In genomic region chr17:66364508-66365203, GRCh38 we compare ENCODE assay signal across 14 cellular contexts.
A peak's percentile ranks its signal among the peaks of the same experiment; 100 is the strongest.
DNase-seq lines count a peak whose midpoint lies in the region; ATAC-seq and TF ChIP-seq lines count a peak whose summit lies in the region.
"Had no signal": no experiment of that assay in that cellular context is flagged by ENCODE, and none has a peak within 500 bp of the region (broad histone marks: within the 10 kb centered on the region; RNA-seq: fewer than 3 reads in every experiment).

No MANE protein-coding gene starts in this region.

- peaks cover 39% of the 10 kb centered on the region for H3K36me3 Mint-ChIP-seq in activated CD4-positive, alpha-beta T cell treated with anti-CD3 and anti-CD28 coated beads, Interleukin-2, amount 10 ng/mL, durations not matched to agents 24 days and 14 days (ENCODE audit: low read depth)
- H3K36me3 Mint-ChIP-seq in osteocyte (ENCODE audit: unreplicated experiment), result peaks cover 7% of the 10 kb centered on the region

- H3K9me3 Mint-ChIP-seq in activated CD4-positive, alpha-beta T cell treated with anti-CD3 and anti-CD28 coated beads, Interleukin-2, amount 10 ng/mL, durations not matched to agents 24 days and 14 days, result no peaks in the 10 kb centered on the region
- H3K9me3 Mint-ChIP-seq in osteocyte (ENCODE audit: unreplicated experiment), result no peaks in the 10 kb centered on the region
- H3K9me3 Mint-ChIP-seq: effector memory CD8-positive, alpha-beta T cell had no signal

- H3K27ac Mint-ChIP-seq in activated CD4-positive, alpha-beta T cell treated with anti-CD3 and anti-CD28 coated beads, Interleukin-2, amount 10 ng/mL, durations not matched to agents 24 days and 14 days, result peak overlapping the region; percentile 91
- H3K27ac Mint-ChIP-seq in osteocyte (ENCODE audit: unreplicated experiment), result peak overlapping the region; percentile 42

- POLR2A ChIA-PET in HEK293 (lab: Yijun Ruan, JAX), result interaction anchor here (0.6 kb wide), 1 partner anchor 1859 kb away, joined by 5 read pairs; the partner anchor contains the start of gene DDX5

- no peak overlapping the region for H3K27ac ChIP-seq in HEK293 (ENCODE audit: extremely low read depth, low read depth, low read length)
- H3K27ac ChIP-seq: Peyer's patch had no signal

- H3K4me1 Mint-ChIP-seq in activated CD4-positive, alpha-beta T cell treated with anti-CD3 and anti-CD28 coated beads, Interleukin-2, amount 10 ng/mL, durations not matched to agents 24 days and 14 days, result peaks cover 65% of the 10 kb centered on the region
- H3K4me1 Mint-ChIP-seq in osteocyte (ENCODE audit: unreplicated experiment), result peaks cover 25% of the 10 kb centered on the region

- no peaks in the 10 kb centered on the region for H3K9me3 ChIP-seq in HEK293 (ENCODE audit: control insufficient read depth, insufficient read depth, low read depth, low read length)
- H3K9me3 ChIP-seq: mucosa of descending colon, Peyer's patch had no signal

- H3K36me3 ChIP-seq in HEK293 (ENCODE audit: control insufficient read depth in 2 of 2, insufficient read depth in 1 of 2, low read length in 2 of 2), result no peaks in the 10 kb centered on the region
- H3K36me3 ChIP-seq: Peyer's patch had no signal

- TF ChIP-seq CTCF in HEK293 (tag by site-specific recombination; IDR thresholded peaks at IDR 0.05) (no peak), osteocyte (IDR thresholded peaks at IDR 0.05) (no peak)

- CTCF ChIA-PET in HEK293 (lab: Yijun Ruan, JAX), result no interaction called here

- no peak overlapping the region for H3K4me3 ChIP-seq in HEK293 (ENCODE audit: low read depth, low read length)
- H3K4me3 ChIP-seq: mucosa of descending colon, Peyer's patch had no signal

- DNase-seq in activated CD4-positive, alpha-beta T cell treated with anti-CD3 and anti-CD28 coated beads, Interleukin-2, amount 10 ng/mL, durations not matched to agents 24 days and 14 days, result peak; percentile 65
- DNase-seq in activated CD4-positive, alpha-beta T cell treated with anti-CD3 and anti-CD28 coated beads, Interleukin-2, amount 50 U/mL, for 1 hour, result no peak
- peak; percentile 40 to 43 for DNase-seq in activated T-cell treated with anti-CD3 and anti-CD28 coated beads, Interleukin-2, amount 50 U/mL, for 48 hours
- DNase-seq in osteocyte (ENCODE audit: extremely low spot score, unreplicated experiment) (no peak), iPS-NIHi11 (ENCODE audit: low spot score) (no peak), DMS79 treated with DMSO at 0.1 percent for 48 hours (lab: John Stamatoyannopoulos, UW) (no peak)
- DNase-seq: effector memory CD8-positive, alpha-beta T cell; IMR-90; mucosa of descending colon; NCI-H1048; Peyer's patch; posterior cingulate gyrus had no signal

- peaks cover 25% of the 10 kb centered on the region for H3K4me1 ChIP-seq in HEK293 (ENCODE audit: control insufficient read depth, insufficient read depth, low read length)

- intact Hi-C loops in activated CD4-positive, alpha-beta T cell treated with anti-CD3 and anti-CD28 coated beads, Interleukin-2, amount 10 ng/mL, durations not matched to agents 24 days and 14 days (cut with micrococcal nuclease), result loop anchor here (1.0 to 5.0 kb wide), 5 partner anchors 16 to 54 kb away; no protein-coding TSS in a partner anchor

- H3K27me3 Mint-ChIP-seq in activated CD4-positive, alpha-beta T cell treated with anti-CD3 and anti-CD28 coated beads, Interleukin-2, amount 10 ng/mL, durations not matched to agents 24 days and 14 days, result no peaks in the 10 kb centered on the region
- no peaks in the 10 kb centered on the region for H3K27me3 Mint-ChIP-seq in osteocyte (ENCODE audit: unreplicated experiment)
- H3K27me3 Mint-ChIP-seq: effector memory CD8-positive, alpha-beta T cell had no signal

- ATAC-seq in GM19452 (IDR thresholded peaks at IDR 0.05; ENCODE audit: unreplicated experiment), result no peak
- ATAC-seq: effector memory CD8-positive, alpha-beta T cell had no signal

- peak overlapping the region; percentile 49 for H3K4me3 Mint-ChIP-seq in activated CD4-positive, alpha-beta T cell treated with anti-CD3 and anti-CD28 coated beads, Interleukin-2, amount 10 ng/mL, durations not matched to agents 24 days and 14 days
- no peak overlapping the region for H3K4me3 Mint-ChIP-seq in osteocyte (ENCODE audit: unreplicated experiment)
- H3K4me3 Mint-ChIP-seq: effector memory CD8-positive, alpha-beta T cell had no signal

TF ChIP-seq in HEK293, 187 proteins besides CTCF, POLR2A, EP300 and RAD21:
- TF ChIP-seq ZNF704 (tag by site-specific recombination; IDR thresholded peaks at IDR 0.05) (no peak), ZNF366 (tag by site-specific recombination; conservative IDR thresholded peaks at IDR 0.05) (0 out of 2 replicates have a peak, but pooled peaks have one; percentile 21)
TF ChIP-seq in HEK293: peak in this region for 1.

Comparison
In these comparisons a context has a peak if more than half of its experiments do, and no peak if none do; other contexts are left out.
1. DNase-seq: peak in activated CD4-positive, alpha-beta T cell treated with anti-CD3 and anti-CD28 coated beads, Interleukin-2, amount 10 ng/mL, durations not matched to agents 24 days and 14 days (single experiment) and activated T-cell treated with anti-CD3 and anti-CD28 coated beads, Interleukin-2, amount 50 U/mL, for 48 hours (2 of 2); none in activated CD4-positive, alpha-beta T cell treated with anti-CD3 and anti-CD28 coated beads, Interleukin-2, amount 50 U/mL, for 1 hour (single experiment), osteocyte (single experiment), iPS-NIHi11 (single experiment) and DMS79 treated with DMSO at 0.1 percent for 48 hours (single experiment).